In genomic region chr12:6979021-6979420, GRCh38 we compare ENCODE assay signal across 15 cellular contexts. TPM values are rescaled to one million over a fixed set of nuclear protein-coding genes. Genes with fewer than 3 reads are reported as not detected.
A peak's percentile ranks its signal among the peaks of the same experiment; 100 is the strongest.
DNase-seq lines count a peak whose midpoint lies in the region; ATAC-seq and TF ChIP-seq lines count a peak whose summit lies in the region.
"Had no signal": no experiment of that assay in that cellular context is flagged by ENCODE, and none has a peak within 500 bp of the region (broad histone marks: within the 10 kb centered on the region; RNA-seq: fewer than 3 reads in every experiment).

No MANE protein-coding gene starts in this region.

- no peak overlapping the region for H2AFZ ChIP-seq in PC-9

- H3K79me2 ChIP-seq in PC-9 (ENCODE audit: low read depth), result no peaks in the 10 kb centered on the region

- H3K36me3 ChIP-seq in PC-9 (ENCODE audit: low read depth) (peaks cover 42% of the 10 kb centered on the region), mucosa of descending colon (ENCODE audit: low read depth) (no peaks in the 10 kb centered on the region)

- H3K27ac ChIP-seq in C4-2B (peak overlapping the region; percentile 4; the same call in 1 of the 2 replicates), PC-9 (peak overlapping the region; percentile 31), epithelial cell of prostate (peak overlapping the region; percentile 62), substantia nigra (ENCODE audit: low read depth, low read length, poor library complexity, severe bottlenecking) (no peak overlapping the region)

- no peaks in the 10 kb centered on the region for H3K9me3 ChIP-seq in PC-9 (ENCODE audit: insufficient read depth, low read depth)
- H3K9me3 ChIP-seq in mucosa of descending colon, result no peaks in the 10 kb centered on the region

- DNase-seq in PC-9, result no peak
- no peak for DNase-seq in epithelial cell of prostate (ENCODE audit: low read depth, low spot score)
- DNase-seq in mucosa of descending colon, result no peak
- no peak for DNase-seq in stimulated activated CD4-positive, alpha-beta T cell treated with anti-CD3 and anti-CD28 coated beads, Interleukin-1b, Interleukin-23, amount 100 ng/mL, for 48 hours
- no peak for DNase-seq in substantia nigra (lab: John Stamatoyannopoulos, UW)
- DNase-seq: activated CD8-positive, alpha-beta memory T cell treated with anti-CD3 and anti-CD28 coated beads, Interleukin-2, amount 50 U/mL, for 4 hours; immature natural killer cell; midbrain; NCI-H2081 treated with DMSO at 0.1 percent for 48 hours; NCI-H524 treated with DMSO at 0.1 percent for 48 hours; occipital lobe; stimulated activated naive CD4-positive, alpha-beta T cell treated with Interleukin-2 at 50 U/mL for 16 hours had no signal

- no peak overlapping the region for H3K4me2 ChIP-seq in PC-9

- TF ChIP-seq CTCF in C4-2B (conservative IDR thresholded peaks at IDR 0.05) (no peak), PC-9 (conservative IDR thresholded peaks at IDR 0.05) (no peak), mucosa of descending colon (IDR thresholded peaks at IDR 0.05) (no peak)

- CTCF ChIA-PET in PC-9 (lab: Charles Lee), result no interaction called here

- H3F3A ChIP-seq in PC-9 (ENCODE audit: insufficient read depth, low read depth), result peaks cover 76% of the 10 kb centered on the region

- no peaks in the 10 kb centered on the region for H3K27me3 ChIP-seq in PC-9 (ENCODE audit: insufficient read depth, low read depth)

- POLR2A ChIA-PET in PC-9 (lab: Charles Lee; ENCODE audit: unreplicated experiment), result no interaction called here

- BruUV-seq in PC-9 (replicated peaks; lab: Mats Ljungman, UMichigan), result no TSS peak

- H4K20me1 ChIP-seq in PC-9 (ENCODE audit: insufficient read depth), result peaks cover under 1% of the 10 kb centered on the region; the same call in 1 of the 2 replicates

- intact Hi-C loops in PC-9 (cut with micrococcal nuclease; ENCODE audit: unreplicated experiment) (no loop called here), mucosa of descending colon (cut with DNase I, micrococcal nuclease) (no loop called here)

- H3K9me2 ChIP-seq in PC-9 (ENCODE audit: insufficient read depth), result no peaks in the 10 kb centered on the region

- peak; percentile 28 for ATAC-seq in mucosa of descending colon
- no peak for ATAC-seq in GM21717 (IDR thresholded peaks at IDR 0.05; ENCODE audit: unreplicated experiment)

- H3K4me3 ChIP-seq in PC-9 (no peak overlapping the region), mucosa of descending colon (no peak overlapping the region)

- H3K4me1 ChIP-seq in PC-9 (replicated peaks; ENCODE audit: insufficient read depth), result peaks cover 13% of the 10 kb centered on the region
- H3K4me1 ChIP-seq in mucosa of descending colon (ENCODE audit: low read depth), result peaks cover 5% of the 10 kb centered on the region

RNA-seq across cellular contexts. Expression of gene EMG1, which starts 8.3 kb away (rescaled TPM):
- total RNA-seq in PC-9 (2021), result 84.5 and 96.5 TPM in 2 replicates
- total RNA-seq in mucosa of descending colon, result 10 to 100 TPM; 29.6 to 33.7 (median 33.4) TPM

RNA-seq across cellular contexts. Expression of gene PHB2, which starts 8.6 kb away (rescaled TPM):
- 384 and 386 TPM in 2 replicates for total RNA-seq in PC-9 (2021)
- 100 to 1,000 TPM; 204 to 266 (median 209) TPM for total RNA-seq in mucosa of descending colon

RNA-seq across cellular contexts. Expression of gene PTPN6, which starts 27.9 kb away (rescaled TPM):
- total RNA-seq in PC-9 (2021) (84.1 and 92.7 TPM in 2 replicates), mucosa of descending colon (10 to 100 TPM; 37.4 to 61.7 (median 51.7) TPM)

RNA-seq across cellular contexts. Expression of gene C12orf57, which starts 35.2 kb away (rescaled TPM):
- 198 and 218 TPM in 2 replicates for total RNA-seq in PC-9 (2021)
- total RNA-seq in mucosa of descending colon, result 100 to 1,000 TPM; 113 to 175 (median 130) TPM

RNA-seq across cellular contexts. Expression of gene RNU7-1, which starts 35.4 kb away (rescaled TPM):
- total RNA-seq in PC-9 (2021) (not detected in 2 replicates), mucosa of descending colon (not detected)
- total RNA-seq: occipital lobe, skeletal muscle tissue had no signal
